13 cellular contexts compared by ENCODE assay signal in the genomic region with DNA sequence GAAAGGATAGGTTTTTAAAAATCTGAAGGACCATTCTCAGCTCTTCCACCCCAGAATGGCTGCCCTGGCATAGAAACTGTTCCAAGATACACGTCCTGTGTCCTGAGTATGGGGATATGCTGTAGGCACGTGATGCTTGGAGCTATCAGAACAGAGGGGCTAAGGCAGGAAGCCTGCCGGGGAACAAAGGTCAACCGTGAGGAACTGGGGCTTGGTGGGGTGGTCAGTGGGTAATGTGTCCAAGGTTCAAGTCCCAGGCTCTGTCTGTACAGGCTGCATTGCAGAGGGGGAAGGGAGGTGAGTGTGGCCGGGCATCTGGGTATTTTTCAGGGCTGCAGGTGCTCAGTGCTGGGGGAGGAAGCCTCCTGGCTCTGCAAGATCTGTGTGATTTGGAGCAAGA.
"Had no signal": no experiment of that assay in that cellular context is flagged by ENCODE, and none has a peak within 500 bp of the region (broad histone marks: within the 10 kb centered on the region; RNA-seq: fewer than 3 reads in every experiment).

No MANE protein-coding gene starts in this region.

- H3K27ac ChIP-seq: RWPE1, SJCRH30 had no signal

- ATAC-seq: SK-N-SH treated with all-trans-retinoic acid at 6 μM for 48 hours had no signal

- DNase-seq: IMR-90, Kasumi-1, KG1, MV-4-11, NCI-H1048, NCI-H1417 treated with DMSO at 0.1 percent for 48 hours, NCI-H1694 treated with DMSO at 0.1 percent for 48 hours, NCI-H2107, NCI-H526 treated with DMSO at 0.1 percent for 48 hours, SJCRH30, T-helper 1 cell had no signal

- H3K36me3 ChIP-seq: SJCRH30 had no signal

- H3K9me3 ChIP-seq: SJCRH30 had no signal

- H3K4me3 ChIP-seq: SJCRH30 had no signal

- H3K4me1 ChIP-seq: SJCRH30 had no signal
